ENCODE assay signal across 5 cellular contexts in genomic region chr7:109632890-109633289, GRCh38.
DNase-seq lines count a peak whose midpoint lies in the region; ATAC-seq, FAIRE-seq and TF ChIP-seq lines count a peak whose summit lies in the region.
"Not testable (repeated sequence)": the region's sequence is repeated elsewhere in the genome, so short reads cannot be mapped to it uniquely, and the experiment has no call there.

No MANE protein-coding gene starts in this region.

- in situ Hi-C loops in K562 (cut with MboI), result not testable (repeated sequence)

- CTCF ChIA-PET in HEK293 (lab: Yijun Ruan, JAX); K562 (lab: Yijun Ruan, JAX; ENCODE audit: low intra/inter-chr PET ratio): not testable (repeated sequence)

- H3K4me3 ChIP-seq in HEK293 (ENCODE audit: low read depth, low read length); K562: not testable (repeated sequence)
- peak overlapping the region; percentile 25 for H3K4me3 ChIP-seq in endodermal cell (ENCODE audit: low read length)

- not testable (repeated sequence) for ATAC-seq in K562

- not testable (repeated sequence) for H3K9me3 ChIP-seq in HEK293 (ENCODE audit: control insufficient read depth, insufficient read depth, low read depth, low read length); K562 (replicated peaks; ENCODE audit: control insufficient read depth, insufficient read depth, low read depth, low read length)
- peaks cover 25% of the 10 kb centered on the region for H3K9me3 ChIP-seq in endodermal cell (ENCODE audit: control insufficient read depth, low read length)

- not testable (repeated sequence) for H3K36me3 ChIP-seq in HEK293 (ENCODE audit: control insufficient read depth in 2 of 2, insufficient read depth in 1 of 2, low read length in 2 of 2); K562 (ENCODE audit: control insufficient read depth, insufficient read depth, low read length); endodermal cell (ENCODE audit: control insufficient read depth, insufficient read depth, low read length)

- intact Hi-C loops in K562 (cut with micrococcal nuclease), result not testable (repeated sequence)

- not testable (repeated sequence) for H3K4me2 ChIP-seq in K562 (ENCODE audit: insufficient read depth, low read length)

- not testable (repeated sequence) for H3K4me3 Mint-ChIP-seq in endodermal cell

- H3K36me3 Mint-ChIP-seq in endodermal cell (ENCODE audit: low read depth), result peaks cover 12% of the 10 kb centered on the region

- not testable (repeated sequence) for H3K79me2 ChIP-seq in K562 (ENCODE audit: control insufficient read depth, insufficient read depth, low read length)

- TF ChIP-seq EP300 in K562 (IDR thresholded peaks at IDR 0.05; ENCODE audit: low read length), result not testable (repeated sequence)

- not testable (repeated sequence) for H3K27ac Mint-ChIP-seq in endodermal cell

- peak; percentile 21 for DNase-seq in DMS53 (lab: John Stamatoyannopoulos, UW)
- peak; percentile 23 for DNase-seq in NCI-H2171 treated with DMSO at 0.1 percent for 48 hours (lab: John Stamatoyannopoulos, UW)
- not testable (repeated sequence) for DNase-seq in K562 (ENCODE audit: extremely low read depth in 1 of 4, low spot score in 3 of 4); endodermal cell

- not testable (repeated sequence) for H4K20me1 ChIP-seq in K562 (replicated peaks; ENCODE audit: control insufficient read depth, insufficient read depth, low read length)

- H2AFZ ChIP-seq in K562 (ENCODE audit: low read depth, low read length), result not testable (repeated sequence)

- TF ChIP-seq CTCF in HEK293 (tag by site-specific recombination; IDR thresholded peaks at IDR 0.05); K562 (IDR thresholded peaks at IDR 0.05 in 2 of 3, conservative IDR thresholded peaks at IDR 0.05 in 1 of 3; ENCODE audit: insufficient read depth in 2 of 3, low read depth in 1 of 3, low read length in 3 of 3); endodermal cell (conservative IDR thresholded peaks at IDR 0.05): not testable (repeated sequence)

- H3K4me1 Mint-ChIP-seq in endodermal cell, result peaks cover 11% of the 10 kb centered on the region

- H3K9me3 Mint-ChIP-seq in endodermal cell, result peaks cover 22% of the 10 kb centered on the region

- not testable (repeated sequence) for TF ChIP-seq RAD21 in K562 (CRISPR knock-in tag; conservative IDR thresholded peaks at IDR 0.05 in 1 of 2, IDR thresholded peaks at IDR 0.05 in 1 of 2)

- WGBS in K562 (ENCODE audit: insufficient coverage, low coverage, missing lambda C conversion rate), result 2% methylated on average over 8 of the region's 8 CpGs
- WGBS in endodermal cell (ENCODE audit: insufficient coverage in 1 of 2, insufficient read length in 1 of 2), 2 experiments, result 81 to 82% methylated on average over 8 of the region's 8 CpGs

- FAIRE-seq in K562 (lab: Jason Lieb, UNC), result not testable (repeated sequence)

- not testable (repeated sequence) for H3K9ac ChIP-seq in K562 (ENCODE audit: insufficient read depth in 1 of 2, low read depth in 2 of 2, low read length in 2 of 2); endodermal cell (ENCODE audit: extremely low read depth, low read length, poor library complexity, severe bottlenecking)

- POLR2A ChIA-PET in HEK293 (lab: Yijun Ruan, JAX); K562 (lab: Yijun Ruan, JAX): not testable (repeated sequence)

- not testable (repeated sequence) for H3K4me1 ChIP-seq in HEK293 (ENCODE audit: control insufficient read depth, insufficient read depth, low read length); K562 (replicated peaks in 1 of 2; ENCODE audit: control insufficient read depth in 2 of 2, insufficient read depth in 2 of 2, low read length in 2 of 2); endodermal cell (ENCODE audit: control insufficient read depth, insufficient read depth, low read length)

- not testable (repeated sequence) for TF ChIP-seq POLR2A in K562 (conservative IDR thresholded peaks at IDR 0.05)

- H3K27me3 ChIP-seq in K562 (ENCODE audit: control insufficient read depth in 2 of 2, insufficient read depth in 2 of 2, low read length in 2 of 2); endodermal cell (ENCODE audit: control insufficient read depth, insufficient read depth, low read length, poor library complexity, severe bottlenecking): not testable (repeated sequence)

- BruUV-seq in K562 (replicated peaks; lab: Mats Ljungman, UMichigan), result not testable (repeated sequence)

- H3K27ac ChIP-seq in HEK293 (ENCODE audit: extremely low read depth, low read depth, low read length); K562 (ENCODE audit: extremely low read depth, low read depth, low read length); endodermal cell (ENCODE audit: low read depth, low read length): not testable (repeated sequence)

- H3K9me1 ChIP-seq in K562 (ENCODE audit: control insufficient read depth, insufficient read depth, low read length), result not testable (repeated sequence)

- not testable (repeated sequence) for H3K27me3 Mint-ChIP-seq in endodermal cell (ENCODE audit: insufficient read depth)

TF ChIP-seq in HEK293, 187 proteins besides CTCF, POLR2A, EP300 and RAD21:
- peak; percentile 59 for TF ChIP-seq SETDB1 (IDR thresholded peaks at IDR 0.05; ENCODE audit: insufficient read length, low read length)

TF ChIP-seq in K562, 482 proteins besides CTCF, POLR2A, EP300 and RAD21:
- TF ChIP-seq CBX5 (IDR thresholded peaks at IDR 0.05; ENCODE audit: borderline replicate concordance, low read depth), result 0 out of 2 replicates have a peak, but pooled peaks have one; percentile 19
